ENCODE assay signal across 1 cellular context in genomic region chr18:76592981-76593381, GRCh38.
TF ChIP-seq lines count a peak whose summit lies in the region.

No MANE protein-coding gene starts in this region.

TF ChIP-seq in IMR-90, 13 proteins besides CTCF, POLR2A, EP300 and RAD21 (continued from another document):
- TF ChIP-seq MAFK (IDR thresholded peaks at IDR 0.05; ENCODE audit: low read depth, low read length) = no peak
- no peak for TF ChIP-seq RFX5 (IDR thresholded peaks at IDR 0.05; ENCODE audit: low read depth, low read length)
- no peak for TF ChIP-seq MXI1 (IDR thresholded peaks at IDR 0.05; ENCODE audit: borderline replicate concordance, low read depth, low read length)
- TF ChIP-seq SMC3 (IDR thresholded peaks at IDR 0.05; ENCODE audit: low read depth, low read length) = no peak
- TF ChIP-seq CEBPB (IDR thresholded peaks at IDR 0.05; ENCODE audit: low read depth, low read length) = no peak
- TF ChIP-seq RCOR1 (IDR thresholded peaks at IDR 0.05; ENCODE audit: insufficient replicate concordance, low read length) = no peak
- no peak for TF ChIP-seq NFE2L2 (IDR thresholded peaks at IDR 0.05; ENCODE audit: low read depth, low read length)
- no peak for TF ChIP-seq FOS (IDR thresholded peaks at IDR 0.05; ENCODE audit: low read depth, low read length)
- TF ChIP-seq ELK1 (IDR thresholded peaks at IDR 0.05; ENCODE audit: borderline replicate concordance, low read depth, low read length) = no peak
- TF ChIP-seq CHD1 (IDR thresholded peaks at IDR 0.05; ENCODE audit: low read depth, low read length) = no peak
- no peak for TF ChIP-seq BHLHE40 (IDR thresholded peaks at IDR 0.05; ENCODE audit: low read depth, low read length)
